14 cellular contexts compared by ENCODE assay signal in genomic region chr2:230665263-230665691, GRCh38. TPM values are rescaled to one million over a fixed set of nuclear protein-coding genes. Genes with fewer than 3 reads are reported as not detected.
DNase-seq lines count a peak whose midpoint lies in the region; ATAC-seq, FAIRE-seq and TF ChIP-seq lines count a peak whose summit lies in the region.
"Had no signal": no experiment of that assay in that cellular context is flagged by ENCODE, and none has a peak within 500 bp of the region (broad histone marks: within the 10 kb centered on the region; RNA-seq: fewer than 3 reads in every experiment).

No MANE protein-coding gene starts in this region.

- no peak overlapping the region for H3K27ac ChIP-seq in CD8-positive, alpha-beta T cell (ENCODE audit: low read depth, low read length)
- no peak overlapping the region for H3K27ac ChIP-seq in uterus
- H3K27ac ChIP-seq: heart left ventricle, left lung, right lobe of liver had no signal

- BruUV-seq in Calu3 (replicated peaks; lab: Mats Ljungman, UMichigan): no TSS peak

- DNase-seq in CD8-positive, alpha-beta T cell: no peak
- DNase-seq in GM19239 (ENCODE audit: insufficient read length, low spot score) (no peak), naive B cell (no peak), HCEC 1CT (no peak), uterus (no peak), Calu3 (no peak)
- DNase-seq in activated CD8-positive, alpha-beta T cell treated with anti-CD3 and anti-CD28 coated beads, Interleukin-2, amount 10 ng/mL, durations not matched to agents 7 days and 5 days: peak; percentile 37
- DNase-seq: heart left ventricle, left lung, NCI-H1048, NCI-H345, right lobe of liver, SK-N-SH had no signal

- H3K4me1 ChIP-seq in CD8-positive, alpha-beta T cell (ENCODE audit: insufficient read depth, low read length): peaks cover 76% of the 10 kb centered on the region
- no peaks in the 10 kb centered on the region for H3K4me1 ChIP-seq in uterus
- H3K4me1 ChIP-seq: right lobe of liver had no signal

- no peaks in the 10 kb centered on the region for H3K27me3 Mint-ChIP-seq in CD8-positive, alpha-beta T cell (ENCODE audit: low read depth)
- no peaks in the 10 kb centered on the region for H3K27me3 Mint-ChIP-seq in activated CD8-positive, alpha-beta T cell treated with anti-CD3 and anti-CD28 coated beads, Interleukin-2, amount 10 ng/mL, durations not matched to agents 7 days and 5 days (ENCODE audit: low read depth)
- no peaks in the 10 kb centered on the region for H3K27me3 Mint-ChIP-seq in naive B cell
- H3K27me3 Mint-ChIP-seq in Calu3 (ENCODE audit: unreplicated experiment): peaks cover 13% of the 10 kb centered on the region

- TF ChIP-seq CTCF in CD8-positive, alpha-beta T cell (IDR thresholded peaks at IDR 0.05): no peak
- TF ChIP-seq CTCF in uterus (IDR thresholded peaks at IDR 0.05): no peak
- TF ChIP-seq CTCF in Calu3 (IDR thresholded peaks at IDR 0.05; ENCODE audit: unreplicated experiment): no peak

- no peaks in the 10 kb centered on the region for H3K9me3 ChIP-seq in CD8-positive, alpha-beta T cell (ENCODE audit: low read length)
- H3K9me3 ChIP-seq in uterus: no peaks in the 10 kb centered on the region
- H3K9me3 ChIP-seq: heart left ventricle, left lung, right lobe of liver, SK-N-SH had no signal

- no peak for ATAC-seq in CD8-positive, alpha-beta T cell
- no peak for ATAC-seq in activated CD8-positive, alpha-beta T cell treated with anti-CD3 and anti-CD28 coated beads, Interleukin-2, amount 10 ng/mL, durations not matched to agents 7 days and 5 days
- no peak for ATAC-seq in naive B cell (ENCODE audit: low read depth in 2 of 2)
- no peak for ATAC-seq in GM21825 (IDR thresholded peaks at IDR 0.05; ENCODE audit: unreplicated experiment)
- ATAC-seq: heart left ventricle, left lung, right lobe of liver had no signal

- H3K4me1 Mint-ChIP-seq in CD8-positive, alpha-beta T cell (ENCODE audit: low read depth): peaks cover 81% of the 10 kb centered on the region
- peaks cover 99% of the 10 kb centered on the region for H3K4me1 Mint-ChIP-seq in activated CD8-positive, alpha-beta T cell treated with anti-CD3 and anti-CD28 coated beads, Interleukin-2, amount 10 ng/mL, durations not matched to agents 7 days and 5 days (ENCODE audit: low read depth)
- H3K4me1 Mint-ChIP-seq in naive B cell (peaks cover 63 to 87% (median 75%) of the 10 kb centered on the region in 3 donors), Calu3 (ENCODE audit: low read depth, unreplicated experiment) (peaks cover 8% of the 10 kb centered on the region)

- no peaks in the 10 kb centered on the region for H3K9me3 Mint-ChIP-seq in CD8-positive, alpha-beta T cell
- H3K9me3 Mint-ChIP-seq in activated CD8-positive, alpha-beta T cell treated with anti-CD3 and anti-CD28 coated beads, Interleukin-2, amount 10 ng/mL, durations not matched to agents 7 days and 5 days (ENCODE audit: insufficient read depth): no peaks in the 10 kb centered on the region
- H3K9me3 Mint-ChIP-seq in naive B cell (no peaks in the 10 kb centered on the region), Calu3 (ENCODE audit: low read depth, unreplicated experiment) (no peaks in the 10 kb centered on the region)

- peak; percentile 91 for FAIRE-seq in GM19239 (lab: Jason Lieb, UNC)

- no peaks in the 10 kb centered on the region for H3K36me3 Mint-ChIP-seq in CD8-positive, alpha-beta T cell
- H3K36me3 Mint-ChIP-seq in activated CD8-positive, alpha-beta T cell treated with anti-CD3 and anti-CD28 coated beads, Interleukin-2, amount 10 ng/mL, durations not matched to agents 7 days and 5 days (ENCODE audit: low read depth): peaks cover 10% of the 10 kb centered on the region
- H3K36me3 Mint-ChIP-seq in naive B cell (no peaks in the 10 kb centered on the region), Calu3 (ENCODE audit: insufficient read depth, unreplicated experiment) (no peaks in the 10 kb centered on the region)

- no peak overlapping the region for H3K4me3 ChIP-seq in CD8-positive, alpha-beta T cell (ENCODE audit: low read depth, low read length)
- H3K4me3 ChIP-seq in uterus: no peak overlapping the region
- H3K4me3 ChIP-seq: heart left ventricle, left lung, right lobe of liver had no signal

- POLR2A ChIA-PET in CD8-positive, alpha-beta T cell (lab: Charles Lee): interaction anchor here (1.7 kb wide), 1 partner anchor 48 kb away, joined by 8 read pairs; the partner anchor contains the start of gene CAB39
- POLR2A ChIA-PET in activated CD8-positive, alpha-beta T cell treated with anti-CD3 and anti-CD28 coated beads, Interleukin-2, amount 10 ng/mL, durations not matched to agents 7 days and 5 days (lab: Charles Lee): interaction anchor here (0.6 to 1.2 kb wide), 3 partner anchors 10 to 347 kb away, joined by 3 to 4 read pairs (median 4); no protein-coding TSS in a partner anchor

- H3K4me3 Mint-ChIP-seq in CD8-positive, alpha-beta T cell: peak overlapping the region; percentile 20
- H3K4me3 Mint-ChIP-seq in activated CD8-positive, alpha-beta T cell treated with anti-CD3 and anti-CD28 coated beads, Interleukin-2, amount 10 ng/mL, durations not matched to agents 7 days and 5 days: peak overlapping the region; percentile 2
- H3K4me3 Mint-ChIP-seq in naive B cell: no peak overlapping the region
- H3K4me3 Mint-ChIP-seq in Calu3 (ENCODE audit: low read depth, unreplicated experiment): no peak overlapping the region

- H3K27me3 ChIP-seq in CD8-positive, alpha-beta T cell (ENCODE audit: insufficient read depth, low read length): no peaks in the 10 kb centered on the region
- H3K27me3 ChIP-seq in uterus: no peaks in the 10 kb centered on the region
- H3K27me3 ChIP-seq: heart left ventricle, left lung, right lobe of liver had no signal

- H3K27ac Mint-ChIP-seq in CD8-positive, alpha-beta T cell: peak overlapping the region; percentile 60
- peak overlapping the region; percentile 99 for H3K27ac Mint-ChIP-seq in activated CD8-positive, alpha-beta T cell treated with anti-CD3 and anti-CD28 coated beads, Interleukin-2, amount 10 ng/mL, durations not matched to agents 7 days and 5 days
- H3K27ac Mint-ChIP-seq in naive B cell: peak overlapping the region in 4 of 6 donors; percentile 17 to 84 (median 60)
- H3K27ac Mint-ChIP-seq in Calu3 (ENCODE audit: unreplicated experiment): no peak overlapping the region

- intact Hi-C loops in CD8-positive, alpha-beta T cell (cut with DNase I, micrococcal nuclease): no loop called here
- intact Hi-C loops in uterus (cut with DNase I; ENCODE audit: low total_unique reads) (no loop called here), Calu3 (cut with micrococcal nuclease; ENCODE audit: unreplicated experiment) (no loop called here)

- CTCF ChIA-PET in CD8-positive, alpha-beta T cell (lab: Charles Lee): interaction anchor here (1.0 kb wide), 1 partner anchor 10 kb away, joined by 3 read pairs; no protein-coding TSS in a partner anchor
- CTCF ChIA-PET in activated CD8-positive, alpha-beta T cell treated with anti-CD3 and anti-CD28 coated beads, Interleukin-2, amount 10 ng/mL, durations not matched to agents 7 days and 5 days (lab: Charles Lee): interaction anchor here (1.2 to 1.5 kb wide), 2 partner anchors 31 to 47 kb away, joined by 3 to 4 read pairs; partner anchors contain the start of gene CAB39
- CTCF ChIA-PET in Calu3 (lab: Charles Lee): no interaction called here

- TF ChIP-seq POLR2A in uterus (IDR thresholded peaks at IDR 0.05): no peak

- no peaks in the 10 kb centered on the region for H3K36me3 ChIP-seq in CD8-positive, alpha-beta T cell (ENCODE audit: insufficient read depth, low read length)
- H3K36me3 ChIP-seq in uterus: no peaks in the 10 kb centered on the region
- H3K36me3 ChIP-seq: heart left ventricle, left lung, right lobe of liver had no signal

RNA-seq across cellular contexts. Expression of gene CAB39, which starts 47.4 kb away (rescaled TPM):
- 10 to 100 TPM; 36.4 to 42.6 TPM for total RNA-seq in CD8-positive, alpha-beta T cell
- 100 to 1,000 TPM; 175 to 178 TPM for total RNA-seq in activated CD8-positive, alpha-beta T cell treated with anti-CD3 and anti-CD28 coated beads, Interleukin-2, amount 10 ng/mL, durations not matched to agents 7 days and 5 days
- 10 to 100 TPM; 28.6 to 53.0 (median 43.6) TPM for polyA plus RNA-seq in naive B cell (ENCODE audit: low read depth in 6 of 6)
- 100 to 1,000 TPM in 1 of 4 donors, 10 to 100 TPM in 3; 33.6 to 121 (median 78.0) TPM for total RNA-seq in uterus
- 84.9 and 88.7 TPM in 2 replicates for total RNA-seq in Calu3 (2022)

Comparison
In these comparisons a context has a peak if more than half of its experiments do, and no peak if none do; other contexts are left out.
1. H3K4me3 Mint-ChIP-seq: peak in CD8-positive, alpha-beta T cell (single experiment) and activated CD8-positive, alpha-beta T cell treated with anti-CD3 and anti-CD28 coated beads, Interleukin-2, amount 10 ng/mL, durations not matched to agents 7 days and 5 days (single experiment); none in naive B cell (0 of 8) and Calu3 (single experiment).